ENCODE assay signal across 8 cellular contexts in the genomic region with DNA sequence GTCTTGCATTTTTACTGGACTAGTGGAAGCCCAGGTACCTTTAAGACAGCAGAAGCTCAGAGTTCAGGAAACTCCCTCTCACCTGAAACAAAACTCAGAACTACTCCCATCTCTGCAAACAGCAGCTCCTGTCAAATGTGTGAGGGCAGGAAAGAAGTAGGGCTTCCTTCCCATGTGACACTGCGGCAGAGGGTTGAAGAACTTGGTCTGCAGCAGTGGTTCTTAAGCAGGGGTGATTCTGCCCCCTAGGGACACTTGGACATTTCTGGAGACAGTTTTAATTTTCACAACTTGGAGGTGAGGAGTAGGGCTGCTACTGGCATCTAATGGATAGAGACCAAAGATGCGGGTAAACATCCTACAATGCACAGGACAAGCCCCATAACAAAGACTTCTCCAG.
DNase-seq lines count a peak whose midpoint lies in the region; ATAC-seq and TF ChIP-seq lines count a peak whose summit lies in the region.

No MANE protein-coding gene starts in this region.

- no peak overlapping the region for H3K27ac ChIP-seq in vagina

- TF ChIP-seq CTCF in vagina (IDR thresholded peaks at IDR 0.05): no peak

- ATAC-seq in GM18498 (IDR thresholded peaks at IDR 0.05; ENCODE audit: unreplicated experiment): peak; percentile 45
- peak; percentile 54 for ATAC-seq in HG02678 (IDR thresholded peaks at IDR 0.05; ENCODE audit: unreplicated experiment)
- ATAC-seq in SK-N-SH treated with all-trans-retinoic acid at 6 μM for 48 hours: peak; percentile 48; the same call in 2 of the 3 replicates
- no peak for ATAC-seq in GM19455 (IDR thresholded peaks at IDR 0.05; ENCODE audit: unreplicated experiment)

- DNase-seq in kidney tubule cell (ENCODE audit: low spot score) (peak; percentile 26), hepatic stellate cell (ENCODE audit: low spot score) (no peak), HAP-1 (ENCODE audit: low spot score in 2 of 2) (no peak), vagina (ENCODE audit: extremely low spot score in 2 of 2) (no peak)

- TF ChIP-seq POLR2A in vagina (IDR thresholded peaks at IDR 0.05): no peak

- intact Hi-C loops in vagina (cut with DNase I): no loop called here

- H3K4me3 ChIP-seq in HAP-1 (no peak overlapping the region), vagina (no peak overlapping the region)

- peaks cover 16% of the 10 kb centered on the region for H3K27me3 ChIP-seq in HAP-1 (ENCODE audit: low read depth)
- no peaks in the 10 kb centered on the region for H3K27me3 ChIP-seq in vagina

- H3K36me3 ChIP-seq in HAP-1 (replicated peaks): no peaks in the 10 kb centered on the region
- no peaks in the 10 kb centered on the region for H3K36me3 ChIP-seq in vagina

- H3K9me3 ChIP-seq in HAP-1 (no peaks in the 10 kb centered on the region), vagina (no peaks in the 10 kb centered on the region)

- H3K4me1 ChIP-seq in HAP-1: no peaks in the 10 kb centered on the region
- H3K4me1 ChIP-seq in vagina: no peaks in the 10 kb centered on the region

- in situ Hi-C loops in HAP-1 (cut with MboI; ENCODE audit: low sequenced_read_pairs): loop anchor here (25.0 kb wide), 1 partner anchor 917 kb away; no protein-coding TSS in a partner anchor

TF ChIP-seq in SK-N-SH treated with all-trans-retinoic acid at 6 μM for 48 hours, 23 proteins besides CTCF, POLR2A, EP300 and RAD21:
- TF ChIP-seq, protein P1, sequence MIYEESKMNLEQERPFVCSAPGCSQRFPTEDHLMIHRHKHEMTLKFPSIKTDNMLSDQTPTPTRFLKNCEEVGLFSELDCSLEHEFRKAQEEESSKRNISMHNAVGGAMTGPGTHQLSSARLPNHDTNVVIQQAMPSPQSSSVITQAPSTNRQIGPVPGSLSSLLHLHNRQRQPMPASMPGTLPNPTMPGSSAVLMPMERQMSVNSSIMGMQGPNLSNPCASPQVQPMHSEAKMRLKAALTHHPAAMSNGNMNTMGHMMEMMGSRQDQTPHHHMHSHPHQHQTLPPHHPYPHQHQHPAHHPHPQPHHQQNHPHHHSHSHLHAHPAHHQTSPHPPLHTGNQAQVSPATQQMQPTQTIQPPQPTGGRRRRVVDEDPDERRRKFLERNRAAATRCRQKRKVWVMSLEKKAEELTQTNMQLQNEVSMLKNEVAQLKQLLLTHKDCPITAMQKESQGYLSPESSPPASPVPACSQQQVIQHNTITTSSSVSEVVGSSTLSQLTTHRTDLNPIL (CRISPR knock-in tag; IDR thresholded peaks at IDR 0.05; ENCODE audit: low read depth): no peak
- TF ChIP-seq ZNF70 (CRISPR knock-in tag; IDR thresholded peaks at IDR 0.05): no peak
- TF ChIP-seq, protein P2, sequence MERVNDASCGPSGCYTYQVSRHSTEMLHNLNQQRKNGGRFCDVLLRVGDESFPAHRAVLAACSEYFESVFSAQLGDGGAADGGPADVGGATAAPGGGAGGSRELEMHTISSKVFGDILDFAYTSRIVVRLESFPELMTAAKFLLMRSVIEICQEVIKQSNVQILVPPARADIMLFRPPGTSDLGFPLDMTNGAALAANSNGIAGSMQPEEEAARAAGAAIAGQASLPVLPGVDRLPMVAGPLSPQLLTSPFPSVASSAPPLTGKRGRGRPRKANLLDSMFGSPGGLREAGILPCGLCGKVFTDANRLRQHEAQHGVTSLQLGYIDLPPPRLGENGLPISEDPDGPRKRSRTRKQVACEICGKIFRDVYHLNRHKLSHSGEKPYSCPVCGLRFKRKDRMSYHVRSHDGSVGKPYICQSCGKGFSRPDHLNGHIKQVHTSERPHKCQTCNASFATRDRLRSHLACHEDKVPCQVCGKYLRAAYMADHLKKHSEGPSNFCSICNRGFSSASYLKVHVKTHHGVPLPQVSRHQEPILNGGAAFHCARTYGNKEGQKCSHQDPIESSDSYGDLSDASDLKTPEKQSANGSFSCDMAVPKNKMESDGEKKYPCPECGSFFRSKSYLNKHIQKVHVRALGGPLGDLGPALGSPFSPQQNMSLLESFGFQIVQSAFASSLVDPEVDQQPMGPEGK (CRISPR knock-in tag; IDR thresholded peaks at IDR 0.05; ENCODE audit: borderline replicate concordance): no peak
- TF ChIP-seq CSDC2 (CRISPR knock-in tag; IDR thresholded peaks at IDR 0.05): no peak
- TF ChIP-seq, protein P3, sequence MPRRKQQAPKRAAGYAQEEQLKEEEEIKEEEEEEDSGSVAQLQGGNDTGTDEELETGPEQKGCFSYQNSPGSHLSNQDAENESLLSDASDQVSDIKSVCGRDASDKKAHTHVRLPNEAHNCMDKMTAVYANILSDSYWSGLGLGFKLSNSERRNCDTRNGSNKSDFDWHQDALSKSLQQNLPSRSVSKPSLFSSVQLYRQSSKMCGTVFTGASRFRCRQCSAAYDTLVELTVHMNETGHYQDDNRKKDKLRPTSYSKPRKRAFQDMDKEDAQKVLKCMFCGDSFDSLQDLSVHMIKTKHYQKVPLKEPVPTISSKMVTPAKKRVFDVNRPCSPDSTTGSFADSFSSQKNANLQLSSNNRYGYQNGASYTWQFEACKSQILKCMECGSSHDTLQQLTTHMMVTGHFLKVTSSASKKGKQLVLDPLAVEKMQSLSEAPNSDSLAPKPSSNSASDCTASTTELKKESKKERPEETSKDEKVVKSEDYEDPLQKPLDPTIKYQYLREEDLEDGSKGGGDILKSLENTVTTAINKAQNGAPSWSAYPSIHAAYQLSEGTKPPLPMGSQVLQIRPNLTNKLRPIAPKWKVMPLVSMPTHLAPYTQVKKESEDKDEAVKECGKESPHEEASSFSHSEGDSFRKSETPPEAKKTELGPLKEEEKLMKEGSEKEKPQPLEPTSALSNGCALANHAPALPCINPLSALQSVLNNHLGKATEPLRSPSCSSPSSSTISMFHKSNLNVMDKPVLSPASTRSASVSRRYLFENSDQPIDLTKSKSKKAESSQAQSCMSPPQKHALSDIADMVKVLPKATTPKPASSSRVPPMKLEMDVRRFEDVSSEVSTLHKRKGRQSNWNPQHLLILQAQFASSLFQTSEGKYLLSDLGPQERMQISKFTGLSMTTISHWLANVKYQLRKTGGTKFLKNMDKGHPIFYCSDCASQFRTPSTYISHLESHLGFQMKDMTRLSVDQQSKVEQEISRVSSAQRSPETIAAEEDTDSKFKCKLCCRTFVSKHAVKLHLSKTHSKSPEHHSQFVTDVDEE (CRISPR knock-in tag; IDR thresholded peaks at IDR 0.05): no peak
- no peak for TF ChIP-seq ARNTL (CRISPR knock-in tag; IDR thresholded peaks at IDR 0.05; ENCODE audit: borderline replicate concordance, low read depth)
- no peak for TF ChIP-seq ZFP3 (CRISPR knock-in tag; IDR thresholded peaks at IDR 0.05)
